In the genomic region with DNA sequence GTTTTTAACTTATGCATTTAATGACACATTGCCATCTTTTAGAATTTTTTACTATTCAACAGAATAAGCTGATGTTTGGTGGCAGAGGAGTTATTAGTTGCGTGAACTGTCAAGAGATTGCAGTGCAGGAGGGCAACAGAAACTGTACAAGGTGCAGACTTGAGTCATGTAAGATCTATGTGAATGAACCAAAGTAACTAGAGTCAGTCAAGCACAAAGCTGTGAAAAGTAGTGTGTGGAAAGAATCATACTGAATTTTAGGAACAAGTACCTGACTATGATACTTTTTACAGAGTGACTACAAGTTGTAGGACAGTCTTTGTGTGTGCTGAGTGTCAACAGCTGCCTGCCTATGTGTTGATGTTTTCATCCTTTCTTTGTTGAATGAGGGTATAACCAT, we compare ENCODE assay signal across 20 cellular contexts. TPM values are rescaled to one million over a fixed set of nuclear protein-coding genes. Genes with fewer than 3 reads are reported as not detected.
A peak's percentile ranks its signal among the peaks of the same experiment; 100 is the strongest.
DNase-seq lines count a peak whose midpoint lies in the region; ATAC-seq and TF ChIP-seq lines count a peak whose summit lies in the region.
"Had no signal": no experiment of that assay in that cellular context is flagged by ENCODE, and none has a peak within 500 bp of the region (broad histone marks: within the 10 kb centered on the region; RNA-seq: fewer than 3 reads in every experiment).

No MANE protein-coding gene starts in this region.

- no peaks in the 10 kb centered on the region for H3K9me3 Mint-ChIP-seq in WTC11
- H3K9me3 Mint-ChIP-seq: H9; stimulated activated naive B cell treated with anti-CD40 and anti-IgM and Interleukin-4, amounts not matched to agents 10 μg/mL and 1 μg/mL and 100 μg/mL, for 72 hours had no signal

- POLR2A ChIA-PET in WTC11 (lab: Charles Lee): no interaction called here

- DNase-seq in SIG-M5 (lab: John Stamatoyannopoulos, UW): no peak
- no peak for DNase-seq in T-helper 9 cell
- DNase-seq in WTC11 (ENCODE audit: low spot score): no peak
- no peak for DNase-seq in cortex of kidney (lab: John Stamatoyannopoulos, UW)
- DNase-seq: activated CD4-positive, alpha-beta T cell treated with anti-CD3 and anti-CD28 coated beads, Interleukin-2, amount 50 U/mL, for 1 hour; activated gamma-delta T cell; H9; hypothalamus; lower lobe of right lung; NCI-H2081; nucleus accumbens; stimulated activated naive B cell treated with anti-CD40 and anti-IgM and Interleukin-4, amounts not matched to agents 10 μg/mL and 1 μg/mL and 100 μg/mL, for 72 hours had no signal

- ATAC-seq in GM18861 (IDR thresholded peaks at IDR 0.05; ENCODE audit: unreplicated experiment): peak; percentile 87
- ATAC-seq in GM21515 (IDR thresholded peaks at IDR 0.05; ENCODE audit: unreplicated experiment): peak; percentile 86
- ATAC-seq in HG03039 (IDR thresholded peaks at IDR 0.05; ENCODE audit: unreplicated experiment): peak; percentile 78
- ATAC-seq in WTC11: no peak
- ATAC-seq: K562, lower lobe of right lung had no signal

- H3K36me3 Mint-ChIP-seq in WTC11: no peaks in the 10 kb centered on the region

- no peak overlapping the region for H3K4me3 Mint-ChIP-seq in WTC11
- H3K4me3 Mint-ChIP-seq: H9; stimulated activated naive B cell treated with anti-CD40 and anti-IgM and Interleukin-4, amounts not matched to agents 10 μg/mL and 1 μg/mL and 100 μg/mL, for 72 hours had no signal

- no peak overlapping the region for H3K27ac Mint-ChIP-seq in WTC11
- H3K27ac Mint-ChIP-seq: H9; stimulated activated naive B cell treated with anti-CD40 and anti-IgM and Interleukin-4, amounts not matched to agents 10 μg/mL and 1 μg/mL and 100 μg/mL, for 72 hours had no signal

- TF ChIP-seq CTCF in VCaP (conservative IDR thresholded peaks at IDR 0.05) (no peak), WTC11 (IDR thresholded peaks at IDR 0.05) (no peak)

- H3K27ac ChIP-seq in VCaP: peak overlapping the region; percentile 48; the same call in 1 of the 2 replicates
- H3K27ac ChIP-seq: BLaER1 treated with 17β-estradiol and CSF1 and Interleukin-3, amounts not matched to agents 10 nM and 100 nM; cardiac muscle cell; epithelial cell of prostate; lower lobe of right lung had no signal

- peaks cover 5% of the 10 kb centered on the region for H3K4me1 Mint-ChIP-seq in WTC11
- H3K4me1 Mint-ChIP-seq: H9 had no signal

- CTCF ChIA-PET in WTC11 (lab: Charles Lee): no interaction called here

- no peaks in the 10 kb centered on the region for H3K27me3 Mint-ChIP-seq in WTC11 (ENCODE audit: low read depth)
- H3K27me3 Mint-ChIP-seq: stimulated activated naive B cell treated with anti-CD40 and anti-IgM and Interleukin-4, amounts not matched to agents 10 μg/mL and 1 μg/mL and 100 μg/mL, for 72 hours had no signal

TF ChIP-seq in WTC11, 78 proteins besides CTCF, POLR2A, EP300 and RAD21:
- TF ChIP-seq ZNF671 (CRISPR knock-in tag; IDR thresholded peaks at IDR 0.05): no peak
- TF ChIP-seq, protein P1, sequence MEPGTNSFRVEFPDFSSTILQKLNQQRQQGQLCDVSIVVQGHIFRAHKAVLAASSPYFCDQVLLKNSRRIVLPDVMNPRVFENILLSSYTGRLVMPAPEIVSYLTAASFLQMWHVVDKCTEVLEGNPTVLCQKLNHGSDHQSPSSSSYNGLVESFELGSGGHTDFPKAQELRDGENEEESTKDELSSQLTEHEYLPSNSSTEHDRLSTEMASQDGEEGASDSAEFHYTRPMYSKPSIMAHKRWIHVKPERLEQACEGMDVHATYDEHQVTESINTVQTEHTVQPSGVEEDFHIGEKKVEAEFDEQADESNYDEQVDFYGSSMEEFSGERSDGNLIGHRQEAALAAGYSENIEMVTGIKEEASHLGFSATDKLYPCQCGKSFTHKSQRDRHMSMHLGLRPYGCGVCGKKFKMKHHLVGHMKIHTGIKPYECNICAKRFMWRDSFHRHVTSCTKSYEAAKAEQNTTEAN (CRISPR knock-in tag; IDR thresholded peaks at IDR 0.05): no peak
- TF ChIP-seq ZNF219 (CRISPR knock-in tag; IDR thresholded peaks at IDR 0.05; ENCODE audit: borderline replicate concordance): no peak
- no peak for TF ChIP-seq MXD4 (CRISPR knock-in tag; IDR thresholded peaks at IDR 0.05; ENCODE audit: borderline replicate concordance)
- TF ChIP-seq, protein P2, sequence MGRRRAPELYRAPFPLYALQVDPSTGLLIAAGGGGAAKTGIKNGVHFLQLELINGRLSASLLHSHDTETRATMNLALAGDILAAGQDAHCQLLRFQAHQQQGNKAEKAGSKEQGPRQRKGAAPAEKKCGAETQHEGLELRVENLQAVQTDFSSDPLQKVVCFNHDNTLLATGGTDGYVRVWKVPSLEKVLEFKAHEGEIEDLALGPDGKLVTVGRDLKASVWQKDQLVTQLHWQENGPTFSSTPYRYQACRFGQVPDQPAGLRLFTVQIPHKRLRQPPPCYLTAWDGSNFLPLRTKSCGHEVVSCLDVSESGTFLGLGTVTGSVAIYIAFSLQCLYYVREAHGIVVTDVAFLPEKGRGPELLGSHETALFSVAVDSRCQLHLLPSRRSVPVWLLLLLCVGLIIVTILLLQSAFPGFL (CRISPR knock-in tag; IDR thresholded peaks at IDR 0.05; ENCODE audit: borderline replicate concordance): no peak
- TF ChIP-seq, protein P3, sequence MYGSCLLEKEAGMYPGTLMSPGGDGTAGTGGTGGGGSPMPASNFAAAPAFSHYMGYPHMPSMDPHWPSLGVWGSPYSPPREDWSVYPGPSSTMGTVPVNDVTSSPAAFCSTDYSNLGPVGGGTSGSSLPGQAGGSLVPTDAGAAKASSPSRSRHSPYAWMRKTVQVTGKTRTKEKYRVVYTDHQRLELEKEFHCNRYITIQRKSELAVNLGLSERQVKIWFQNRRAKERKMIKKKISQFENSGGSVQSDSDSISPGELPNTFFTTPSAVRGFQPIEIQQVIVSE (CRISPR knock-in tag; IDR thresholded peaks at IDR 0.05; ENCODE audit: borderline replicate concordance): no peak

RNA-seq across cellular contexts. Expression of a gene that starts 2.7 kb away (rescaled TPM):
- total RNA-seq in WTC11 (2021): 1.2 to 2.0 TPM (median 1.9 TPM) in 3 replicates

RNA-seq across cellular contexts. Expression of a gene that starts 12.8 kb away (rescaled TPM):
- total RNA-seq in WTC11 (2021): 0.61 to 1.4 TPM (median 0.73 TPM) in 3 replicates
- total RNA-seq: cardiac muscle cell had no signal

RNA-seq across cellular contexts. Expression of a gene that starts 19.5 kb away (rescaled TPM):
- total RNA-seq in WTC11 (2021): 9.3 to 11.2 TPM (median 10.8 TPM) in 3 replicates
